ENCODE assay signal across 13 cellular contexts in genomic region chr20:46799781-46800180, GRCh38.
A peak's percentile ranks its signal among the peaks of the same experiment; 100 is the strongest.
DNase-seq lines count a peak whose midpoint lies in the region; ATAC-seq and TF ChIP-seq lines count a peak whose summit lies in the region.
"Had no signal": no experiment of that assay in that cellular context is flagged by ENCODE, and none has a peak within 500 bp of the region (broad histone marks: within the 10 kb centered on the region; RNA-seq: fewer than 3 reads in every experiment).

No MANE protein-coding gene starts in this region.

- no peak for TF ChIP-seq CTCF in suprapubic skin (IDR thresholded peaks at IDR 0.05)

- no peaks in the 10 kb centered on the region for H3K9me3 ChIP-seq in endocrine pancreas (ENCODE audit: control insufficient read depth, low read length)
- no peaks in the 10 kb centered on the region for H3K9me3 ChIP-seq in suprapubic skin

- H3K36me3 ChIP-seq in endocrine pancreas (ENCODE audit: control insufficient read depth, insufficient read depth, low read length) (no peaks in the 10 kb centered on the region), suprapubic skin (no peaks in the 10 kb centered on the region)

- ATAC-seq in GM21786 (IDR thresholded peaks at IDR 0.05; ENCODE audit: unreplicated experiment): no peak
- ATAC-seq: Right ventricle myocardium inferior had no signal

- TF ChIP-seq POLR2A in suprapubic skin (IDR thresholded peaks at IDR 0.05): no peak

- H3K4me1 ChIP-seq in endocrine pancreas (ENCODE audit: control insufficient read depth, insufficient read depth, low read length): no peaks in the 10 kb centered on the region
- H3K4me1 ChIP-seq in suprapubic skin: no peaks in the 10 kb centered on the region

- DNase-seq in NCI-H345 (lab: John Stamatoyannopoulos, UW) (peak; percentile 72), NCI-H345 treated with DMSO at 0.1 percent for 48 hours (lab: John Stamatoyannopoulos, UW; ENCODE audit: unreplicated experiment) (no peak), NCI-H2171 treated with DMSO at 0.1 percent for 48 hours (lab: John Stamatoyannopoulos, UW) (peak; percentile 93), suprapubic skin (ENCODE audit: low spot score in 2 of 2) (peak; percentile 13 to 35)
- no peak for DNase-seq in activated naive CD4-positive, alpha-beta T cell treated with Interleukin-2 at 50 U/mL for 16 hours
- DNase-seq: EL, GF-D8, Karpas-422, MV-4-11, NCI-H2029 had no signal

- TF ChIP-seq EP300 in suprapubic skin (IDR thresholded peaks at IDR 0.05): no peak

- no peaks in the 10 kb centered on the region for H3K27me3 ChIP-seq in endocrine pancreas (ENCODE audit: control insufficient read depth, insufficient read depth, low read length)
- H3K27me3 ChIP-seq in suprapubic skin: peaks cover 27% of the 10 kb centered on the region

- no peak overlapping the region for H3K27ac ChIP-seq in suprapubic skin

- H3K9ac ChIP-seq in endocrine pancreas (ENCODE audit: control insufficient read depth, insufficient read depth, low read length): no peak overlapping the region

- 59% methylated on average over 4 of the region's 4 CpGs for WGBS in suprapubic skin

- H3K4me3 ChIP-seq in endocrine pancreas (ENCODE audit: control insufficient read depth, insufficient read depth, low read length): peak overlapping the region; percentile 28
- H3K4me3 ChIP-seq in suprapubic skin: no peak overlapping the region

Comparison
In these comparisons a context has a peak if more than half of its experiments do, and no peak if none do; other contexts are left out.
1. DNase-seq: peak in NCI-H345 (single experiment), NCI-H2171 treated with DMSO at 0.1 percent for 48 hours (single experiment) and suprapubic skin (2 of 2); none in NCI-H345 treated with DMSO at 0.1 percent for 48 hours (single experiment) and activated naive CD4-positive, alpha-beta T cell treated with Interleukin-2 at 50 U/mL for 16 hours (single experiment).